In the genomic region with DNA sequence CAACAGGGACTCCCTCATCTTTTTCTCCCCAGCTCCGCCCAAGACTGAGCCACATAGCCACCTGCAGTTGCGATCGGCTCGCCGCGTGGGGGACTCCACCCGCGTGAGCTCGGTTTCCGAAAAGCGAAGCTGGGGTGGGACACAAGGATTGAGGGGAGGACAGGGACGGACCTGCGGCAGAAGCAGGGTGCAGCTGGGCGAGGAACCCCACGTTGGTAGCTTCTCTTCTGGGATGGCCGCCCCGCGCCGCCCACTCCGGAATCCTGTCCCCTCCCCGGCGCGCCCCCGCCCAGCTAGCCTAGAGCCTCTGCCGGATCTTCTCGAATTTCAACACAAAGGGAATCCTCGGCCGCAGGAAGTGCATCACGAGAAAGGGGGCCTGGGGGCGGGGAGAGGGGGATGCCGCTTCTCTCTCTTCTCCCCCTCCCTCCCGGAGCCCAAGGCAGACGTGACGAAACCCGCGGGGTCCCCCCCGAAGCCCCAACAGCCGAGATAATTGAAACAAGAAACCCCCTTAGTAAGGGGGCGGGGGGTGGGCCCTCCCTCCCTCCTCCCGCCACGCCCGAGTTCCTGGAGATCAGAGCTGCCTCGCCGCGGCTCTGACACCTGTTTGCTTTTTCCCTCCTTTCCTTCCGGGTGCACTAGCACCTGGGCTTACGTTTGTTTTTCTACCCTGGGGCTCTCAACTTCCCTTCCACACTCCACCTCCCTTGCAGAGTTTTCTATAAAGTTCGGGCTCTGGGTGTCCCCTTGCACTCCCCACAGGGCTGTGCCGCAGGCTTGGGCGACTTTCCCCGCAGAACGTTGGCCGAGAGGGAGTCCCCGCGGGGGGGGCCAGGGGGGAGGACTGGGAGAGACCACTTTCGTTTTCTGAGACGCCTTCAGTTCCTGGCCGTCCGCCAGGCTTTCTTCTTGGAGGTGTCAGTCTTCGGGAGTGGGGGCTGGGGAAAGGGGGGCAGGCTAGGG, we compare ENCODE assay signal across 8 cellular contexts. TPM values are rescaled to one million over a fixed set of nuclear protein-coding genes. Genes with fewer than 3 reads are reported as not detected.
DNase-seq lines count a peak whose midpoint lies in the region; ATAC-seq and TF ChIP-seq lines count a peak whose summit lies in the region.

No MANE protein-coding gene starts in this region.

- peaks cover 7% of the 10 kb centered on the region for H3K27me3 ChIP-seq in CD4-positive, alpha-beta memory T cell (ENCODE audit: insufficient read depth, low read length)

- H3K4me3 ChIP-seq in CD4-positive, alpha-beta memory T cell (ENCODE audit: low read length in 2 of 2): peak overlapping the region; percentile 32 to 72
- peak overlapping the region; percentile 20 for H3K4me3 ChIP-seq in mucosa of descending colon

- TF ChIP-seq POLR2A in erythroblast (IDR thresholded peaks at IDR 0.05; ENCODE audit: low read length): no peak

- peak; percentile 90 for ATAC-seq in mucosa of descending colon

- no peak overlapping the region for H3K27ac ChIP-seq in CD4-positive, alpha-beta memory T cell (ENCODE audit: low read depth, low read length)

- intact Hi-C loops in CD4-positive, alpha-beta memory T cell (cut with micrococcal nuclease): loop anchor here (1.0 to 10.0 kb wide), 4 partner anchors 44 to 1040 kb away; a partner anchor contains a TSS
- intact Hi-C loops in mucosa of descending colon (cut with DNase I, micrococcal nuclease): no loop called here

- no peaks in the 10 kb centered on the region for H3K9me3 ChIP-seq in CD4-positive, alpha-beta memory T cell (ENCODE audit: control insufficient read depth in 1 of 2, low read length in 2 of 2)
- no peaks in the 10 kb centered on the region for H3K9me3 ChIP-seq in mucosa of descending colon

- H3K4me1 Mint-ChIP-seq in CD4-positive, alpha-beta memory T cell: peaks cover 12 to 28% (median 17%) of the 10 kb centered on the region in 4 donors

- POLR2A ChIA-PET in CD4-positive, alpha-beta memory T cell (lab: Charles Lee; ENCODE audit: partially characterized antibody): interaction anchor here (0.8 kb wide), 1 partner anchor 44 kb away, joined by 3 read pairs; no protein-coding TSS in a partner anchor

- H3K36me3 Mint-ChIP-seq in CD4-positive, alpha-beta memory T cell: peaks cover 3 to 4% of the 10 kb centered on the region in 2 donors

- CTCF ChIA-PET in CD4-positive, alpha-beta memory T cell (lab: Charles Lee; ENCODE audit: partially characterized antibody): interaction anchor here (0.9 kb wide), 2 partner anchors 10 to 18 kb away, joined by 3 read pairs; no protein-coding TSS in a partner anchor

- peak; percentile 43 to 83 (median 55) for DNase-seq in CD4-positive, alpha-beta memory T cell
- DNase-seq in GM20000 (ENCODE audit: low spot score) (peak; percentile 67), HT-29 (ENCODE audit: low spot score) (peak; percentile 64), NOMO-1 treated with dmso at 0.1 percent for 144 hours (lab: John Stamatoyannopoulos, UW; ENCODE audit: unreplicated experiment) (peak; percentile 27), activated T-cell treated with anti-CD3 and anti-CD28 coated beads for 48 hours (ENCODE audit: low read depth) (peak; percentile 44), erythroblast (lab: John Stamatoyannopoulos, UW) (peak; percentile 32 to 56), mucosa of descending colon (peak; percentile 82 to 87 (median 86))
- peak; percentile 40 to 49 for DNase-seq in stimulated activated CD8-positive, alpha-beta memory T cell treated with anti-CD3 and anti-CD28 coated beads, Interleukin-2, amount 100 ng/mL, for 48 hours (ENCODE audit: low read depth in 2 of 2)

- TF ChIP-seq CTCF in GM20000 (IDR thresholded peaks at IDR 0.05; ENCODE audit: extremely low read depth, missing control alignments) (peak; percentile 13), mucosa of descending colon (IDR thresholded peaks at IDR 0.05) (no peak)

- peaks cover 22% of the 10 kb centered on the region for H3K4me1 ChIP-seq in CD4-positive, alpha-beta memory T cell (ENCODE audit: insufficient read depth, low read length)
- H3K4me1 ChIP-seq in mucosa of descending colon (ENCODE audit: low read depth): peaks cover 10% of the 10 kb centered on the region

- H3K27ac Mint-ChIP-seq in CD4-positive, alpha-beta memory T cell: peak overlapping the region; percentile 34 to 87 (median 65)

- peaks cover 18 to 19% of the 10 kb centered on the region in 2 donors for H3K27me3 Mint-ChIP-seq in CD4-positive, alpha-beta memory T cell

- H3K4me3 Mint-ChIP-seq in CD4-positive, alpha-beta memory T cell: peak overlapping the region; percentile 87 to 94 (median 92)

- H3K36me3 ChIP-seq in CD4-positive, alpha-beta memory T cell (ENCODE audit: insufficient read depth, low read length): no peaks in the 10 kb centered on the region
- no peaks in the 10 kb centered on the region for H3K36me3 ChIP-seq in mucosa of descending colon (ENCODE audit: low read depth)

- peaks cover 0 to 21% (median 9%) of the 10 kb centered on the region in 8 donors for H3K9me3 Mint-ChIP-seq in CD4-positive, alpha-beta memory T cell

RNA-seq across cellular contexts. Expression of a gene that starts 1.3 kb away (rescaled TPM):
- under 1 TPM; 0.06 to 0.19 TPM for total RNA-seq in CD4-positive, alpha-beta memory T cell
- not detected for polyA plus RNA-seq in CD4-positive, alpha-beta memory T cell
- total RNA-seq in HT-29 (2014; rRNA removed; shearing (Covaris generic)): 0.03 and 1.1 TPM in 2 replicates
- total RNA-seq in mucosa of descending colon: 1 to 10 TPM; 1.0 to 1.3 (median 1.1) TPM

Comparison
In these comparisons a context has a peak if more than half of its experiments do, and no peak if none do; other contexts are left out.
1. DNase-seq: peak in every context shown above with its lines; median percentile 86 in mucosa of descending colon; 67 in GM20000; 64 in HT-29; 55 in CD4-positive, alpha-beta memory T cell; 44 in stimulated activated CD8-positive, alpha-beta memory T cell treated with anti-CD3 and anti-CD28 coated beads, Interleukin-2, amount 100 ng/mL, for 48 hours; 44 in activated T-cell treated with anti-CD3 and anti-CD28 coated beads for 48 hours; 44 in erythroblast; 27 in NOMO-1 treated with dmso at 0.1 percent for 144 hours.